ENCODE assay signal across 9 cellular contexts in the genomic region with DNA sequence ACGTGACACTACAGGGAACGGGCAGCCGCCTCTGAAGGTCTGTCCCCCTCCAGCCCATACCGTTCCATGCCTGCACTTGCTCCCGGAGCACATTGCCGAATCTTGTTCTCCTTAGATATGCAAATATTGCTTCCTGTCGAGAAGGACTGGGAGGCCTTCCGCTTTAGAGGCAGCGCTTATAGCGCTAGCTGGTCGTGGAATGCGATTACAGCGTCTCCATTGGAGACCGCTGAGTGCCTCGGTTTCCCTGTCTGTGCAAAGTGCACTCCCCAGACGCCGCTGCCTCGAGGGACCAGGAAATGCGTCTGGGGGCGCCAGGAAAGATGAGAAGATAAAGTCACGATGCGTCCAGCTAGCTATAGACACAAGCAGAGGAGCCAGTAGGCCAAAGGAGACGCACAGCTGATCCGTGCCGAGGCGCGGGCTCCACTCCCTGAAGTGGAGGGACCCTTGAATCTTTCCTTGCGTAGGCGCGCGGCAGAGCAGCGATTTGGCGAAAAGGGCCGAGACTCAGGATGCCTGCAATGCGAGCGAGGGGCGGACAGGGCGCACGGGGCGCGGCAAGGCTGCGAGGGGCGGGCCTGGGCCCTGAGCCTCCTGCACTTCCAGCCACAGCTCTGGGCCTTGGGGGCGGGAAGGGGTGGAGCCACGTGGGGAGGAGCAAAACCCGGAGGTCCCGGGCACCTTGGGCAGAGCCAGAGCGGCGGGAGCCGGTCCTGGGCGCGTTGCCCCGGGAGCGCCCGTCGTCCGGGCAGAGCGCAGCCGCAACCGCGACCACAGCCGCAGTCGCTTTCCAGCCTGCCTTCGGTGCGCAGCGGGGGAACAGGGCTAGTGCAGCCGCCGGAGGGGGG. TPM values are rescaled to one million over a fixed set of nuclear protein-coding genes. Genes with fewer than 3 reads are reported as not detected.
A peak's percentile ranks its signal among the peaks of the same experiment; 100 is the strongest.
DNase-seq lines count a peak whose midpoint lies in the region; ATAC-seq and TF ChIP-seq lines count a peak whose summit lies in the region.
"Had no signal": no experiment of that assay in that cellular context is flagged by ENCODE, and none has a peak within 500 bp of the region (broad histone marks: within the 10 kb centered on the region; RNA-seq: fewer than 3 reads in every experiment).

A gene (plus strand): TSS at position 692 of the 851 bp plus-strand sequence. CDS start 261 bp downstream, outside the sequence.

- ATAC-seq in omental fat pad (ENCODE audit: low FRiP score), result peak; percentile 64
- no peak for ATAC-seq in GM21576 (IDR thresholded peaks at IDR 0.05; ENCODE audit: unreplicated experiment)

- peak within 1 kb of the TSS; percentile 30 for H3K4me3 ChIP-seq in WERI-Rb-1 (ENCODE audit: low read depth, low read length)
- H3K4me3 ChIP-seq in tibial nerve, result peak within 1 kb of the TSS in 2 of 4 donors; percentile 22 to 48

- 10 to 13% methylated on average over 41 to 53 of the region's 68 CpGs for WGBS in tibial nerve, 2 donors

- no peaks in the 10 kb centered on the region for H3K36me3 ChIP-seq in WERI-Rb-1
- H3K36me3 ChIP-seq in tibial nerve, result no peaks in the 10 kb centered on the region
- H3K36me3 ChIP-seq: neutrophil had no signal

- DNase-seq in DMS79 treated with DMSO at 0.1 percent for 48 hours (lab: John Stamatoyannopoulos, UW) (peak; percentile 81), HT1080 (ENCODE audit: low read depth) (peak; percentile 18), WERI-Rb-1 (peak; percentile 53), germinal center (ENCODE audit: low spot score) (peak; percentile 22), omental fat pad (ENCODE audit: low spot score) (no peak), A172 (ENCODE audit: low spot score) (no peak), tibial nerve (ENCODE audit: low spot score in 2 of 2) (no peak)

- H3K4me1 ChIP-seq in tibial nerve, result peaks cover 0 to 34% (median 18%) of the 10 kb centered on the region in 4 donors

- peaks cover 87% of the 10 kb centered on the region for H3K27me3 ChIP-seq in WERI-Rb-1 (ENCODE audit: insufficient read depth, low read depth, severe bottlenecking)
- H3K27me3 ChIP-seq in tibial nerve, result peaks cover 0 to 80% of the 10 kb centered on the region in 2 donors

- H3K27ac ChIP-seq in WERI-Rb-1 (no peak within 1 kb of the TSS), tibial nerve (no peak within 1 kb of the TSS)
- H3K27ac ChIP-seq: neutrophil had no signal

- no peak for TF ChIP-seq EP300 in tibial nerve (IDR thresholded peaks at IDR 0.05)

- TF ChIP-seq CTCF in WERI-Rb-1 (IDR thresholded peaks at IDR 0.05; ENCODE audit: low read depth, low read length) (no peak), omental fat pad (IDR thresholded peaks at IDR 0.05) (no peak), tibial nerve (IDR thresholded peaks at IDR 0.05) (no peak)

- no peak for TF ChIP-seq POLR2A in tibial nerve (IDR thresholded peaks at IDR 0.05)

- peaks cover 12% of the 10 kb centered on the region for H3K9me3 ChIP-seq in WERI-Rb-1 (ENCODE audit: severe bottlenecking)
- H3K9me3 ChIP-seq in tibial nerve, result no peaks in the 10 kb centered on the region
- H3K9me3 ChIP-seq: neutrophil had no signal

RNA-seq across cellular contexts. Expression of the gene that starts here (rescaled TPM):
- total RNA-seq in HT1080 (2014; rRNA removed; shearing (Covaris generic)), result 0.07 and 0.21 TPM in 2 replicates
- 0.03 TPM in 1 of 2 replicates, not detected in the other for polyA plus RNA-seq in HT1080 (2015; cell fraction: cytosol; rRNA removed)
- 0.05 TPM in 1 of 2 replicates, not detected in the other for polyA plus RNA-seq in HT1080 (2015; cell fraction: nucleus; rRNA removed)
- total RNA-seq in omental fat pad (1 to 10 TPM in 1 of 4 donors, under 1 TPM in 2, not detected in 1; 0.12 to 1.7 (median 0.19) TPM), tibial nerve (under 1 TPM in 1 of 4 donors, not detected in 3; 0.60 TPM)
- total RNA-seq in A172 (2014; rRNA removed; shearing (Covaris generic)), result not detected in 2 replicates

Comparison
In these comparisons a context has a peak if more than half of its experiments do, and no peak if none do; other contexts are left out.
1. Peak in DNase-seq in HT1080; RNA of the gene not detected or under 1 TPM.
2. DNase-seq: peak in DMS79 treated with DMSO at 0.1 percent for 48 hours (single experiment), WERI-Rb-1 (single experiment) and germinal center (single experiment); none in omental fat pad (single experiment), A172 (single experiment) and tibial nerve (0 of 2).